In genomic region chr20:46830886-46831632, GRCh38 we compare ENCODE assay signal across 17 cellular contexts.
DNase-seq lines count a peak whose midpoint lies in the region; ATAC-seq and TF ChIP-seq lines count a peak whose summit lies in the region.
"Had no signal": no experiment of that assay in that cellular context is flagged by ENCODE, and none has a peak within 500 bp of the region (broad histone marks: within the 10 kb centered on the region; RNA-seq: fewer than 3 reads in every experiment).

No MANE protein-coding gene starts in this region.

- no peaks in the 10 kb centered on the region for H3K9me3 ChIP-seq in OCI-LY3 (ENCODE audit: insufficient read depth, low read length)
- H3K9me3 ChIP-seq in OCI-LY7 (ENCODE audit: low read length), result no peaks in the 10 kb centered on the region
- H3K9me3 ChIP-seq: BLaER1 had no signal

- H3K4me1 ChIP-seq in OCI-LY3 (ENCODE audit: low read length) (peaks cover 63% of the 10 kb centered on the region), OCI-LY7 (ENCODE audit: insufficient read depth, low read length, poor library complexity, severe bottlenecking) (no peaks in the 10 kb centered on the region)
- H3K4me1 ChIP-seq: BLaER1, Caco-2 had no signal

- POLR2A ChIA-PET in OCI-LY7 (lab: Charles Lee), result no interaction called here

- DNase-seq in GM12865 (ENCODE audit: low read depth) (peak; percentile 9), left colon (no peak), NOMO-1 (lab: John Stamatoyannopoulos, UW; ENCODE audit: unreplicated experiment in 2 of 2) (no peak), COLO829 (ENCODE audit: low spot score) (no peak), OCI-LY7 (ENCODE audit: low spot score) (no peak)
- DNase-seq: 8988T; Caco-2; CD4-positive, CD25-positive, alpha-beta regulatory T cell; CD8-positive, alpha-beta memory T cell; GOT3; H7; HFFc6; KBM-7 had no signal

- H3K4me2 ChIP-seq in OCI-LY3 (ENCODE audit: low read length) (peak overlapping the region; percentile 45), OCI-LY7 (ENCODE audit: low read length) (no peak overlapping the region)
- H3K4me2 ChIP-seq: BLaER1 had no signal

- H3K9me2 ChIP-seq in OCI-LY7 (ENCODE audit: insufficient read depth, low read length), result no peaks in the 10 kb centered on the region

- ATAC-seq in left colon (peak; percentile 63), HG03571 (IDR thresholded peaks at IDR 0.05; ENCODE audit: unreplicated experiment) (no peak)
- ATAC-seq: HCT116 had no signal

- H3K27ac ChIP-seq in OCI-LY3 (ENCODE audit: low read length) (peak overlapping the region; percentile 74), OCI-LY7 (ENCODE audit: low read depth, low read length, poor library complexity, severe bottlenecking) (no peak overlapping the region)
- H3K27ac ChIP-seq: BLaER1 had no signal

- H4K20me1 ChIP-seq in OCI-LY3 (ENCODE audit: insufficient read depth, low read length) (no peaks in the 10 kb centered on the region), OCI-LY7 (ENCODE audit: insufficient read depth, low read length) (no peaks in the 10 kb centered on the region)
- H4K20me1 ChIP-seq: BLaER1 had no signal

- intact Hi-C loops in left colon (cut with DNase I, micrococcal nuclease), result no loop called here
- intact Hi-C loops in OCI-LY7 (cut with micrococcal nuclease; ENCODE audit: unreplicated experiment), result no loop called here

- TF ChIP-seq CTCF in GM12865 (IDR thresholded peaks at IDR 0.05; ENCODE audit: insufficient read depth, low read depth, low read length, missing control alignments), result no peak
- TF ChIP-seq CTCF in OCI-LY3 (IDR thresholded peaks at IDR 0.05; ENCODE audit: low read depth, low read length), result no peak
- TF ChIP-seq CTCF in OCI-LY7 (conservative IDR thresholded peaks at IDR 0.05; ENCODE audit: low read length), result no peak

- BruUV-seq in OCI-LY7 (replicated peaks; lab: Mats Ljungman, UMichigan), result no TSS peak

- H2AFZ ChIP-seq in OCI-LY3 (ENCODE audit: low read depth, low read length) (peak overlapping the region; percentile 8; the same call in 1 of the 2 replicates), OCI-LY7 (ENCODE audit: low read length) (no peak overlapping the region)

- no peak overlapping the region for H3K4me3 ChIP-seq in GM12865 (ENCODE audit: low read depth, low read length)
- peak overlapping the region; percentile 18; the same call in 1 of the 2 replicates for H3K4me3 ChIP-seq in OCI-LY3 (ENCODE audit: low read length)
- H3K4me3 ChIP-seq in OCI-LY7 (ENCODE audit: low read depth, low read length, poor library complexity, severe bottlenecking), result no peak overlapping the region
- H3K4me3 ChIP-seq: BLaER1 had no signal

- H3K36me3 ChIP-seq in OCI-LY3 (replicated peaks; ENCODE audit: low read depth, low read length), result peaks cover 11% of the 10 kb centered on the region
- no peaks in the 10 kb centered on the region for H3K36me3 ChIP-seq in OCI-LY7 (ENCODE audit: insufficient read depth, low read length)
- H3K36me3 ChIP-seq: BLaER1 had no signal

- CTCF ChIA-PET in OCI-LY7 (lab: Charles Lee; ENCODE audit: unreplicated experiment), result no interaction called here

- no peaks in the 10 kb centered on the region for H3K79me2 ChIP-seq in OCI-LY3 (ENCODE audit: low read length)
- no peaks in the 10 kb centered on the region for H3K79me2 ChIP-seq in OCI-LY7 (ENCODE audit: insufficient read depth, low read depth, low read length)

- H3K9ac ChIP-seq in OCI-LY3 (ENCODE audit: low read length), result peak overlapping the region; percentile 5; the same call in 1 of the 2 replicates
- H3K9ac ChIP-seq: BLaER1 had no signal

- no peaks in the 10 kb centered on the region for H3K27me3 ChIP-seq in OCI-LY3 (ENCODE audit: low read depth, low read length)
- H3K27me3 ChIP-seq: BLaER1 had no signal
